In the genomic region with DNA sequence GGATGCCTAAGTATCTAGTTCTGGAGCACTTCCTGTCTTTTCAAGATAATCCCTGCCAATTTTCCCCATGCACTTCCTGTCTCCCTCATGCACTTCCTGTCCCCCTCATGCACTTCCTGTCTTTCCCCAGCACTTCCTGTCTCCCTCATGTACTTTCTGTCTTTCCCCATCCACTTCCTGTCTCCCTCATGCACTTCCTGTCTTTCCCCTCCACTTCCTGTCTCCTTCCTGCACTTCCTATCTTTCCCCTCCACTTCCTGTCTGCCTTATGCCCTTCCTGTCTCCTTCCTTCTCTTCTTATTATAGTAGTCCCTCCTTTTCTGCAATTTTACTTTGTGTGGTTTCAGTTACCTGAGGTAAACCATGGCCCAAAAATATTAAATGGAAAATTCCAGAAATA, we compare ENCODE assay signal across 12 cellular contexts. TPM values are rescaled to one million over a fixed set of nuclear protein-coding genes. Genes with fewer than 3 reads are reported as not detected.
DNase-seq lines count a peak whose midpoint lies in the region; ATAC-seq and TF ChIP-seq lines count a peak whose summit lies in the region.
"Had no signal": no experiment of that assay in that cellular context is flagged by ENCODE, and none has a peak within 500 bp of the region (broad histone marks: within the 10 kb centered on the region; RNA-seq: fewer than 3 reads in every experiment).

No MANE protein-coding gene starts in this region.

- BruUV-seq in PC-3 (replicated peaks; lab: Mats Ljungman, UMichigan), result no TSS peak

- no peak overlapping the region for H3K4me3 Mint-ChIP-seq in osteocyte (ENCODE audit: unreplicated experiment)

- H3F3A ChIP-seq in PC-3 (ENCODE audit: low read length, unreplicated experiment), result peaks cover 5% of the 10 kb centered on the region

- no peak overlapping the region for H3K4me2 ChIP-seq in PC-3 (ENCODE audit: low read length)

- peak overlapping the region; percentile 80 for H2AFZ ChIP-seq in PC-3 (ENCODE audit: low read length)

- DNase-seq in SIG-M5 treated with dmso at 0.1 percent for 504 hours (lab: John Stamatoyannopoulos, UW; ENCODE audit: unreplicated experiment) (peak; percentile 21), SIG-M5 (lab: John Stamatoyannopoulos, UW) (no peak), EL (peak; percentile 28), PC-3 (peak; percentile 39), kidney tubule cell (ENCODE audit: low spot score) (peak; percentile 32), tibial nerve (ENCODE audit: low spot score in 2 of 2) (no peak), osteocyte (ENCODE audit: extremely low spot score, unreplicated experiment) (no peak)
- DNase-seq: effector CD4-positive, alpha-beta T cell had no signal

- peak; percentile 6; the same call in 1 of the 2 replicates for ATAC-seq in PC-3
- no peak for ATAC-seq in HG02642 (IDR thresholded peaks at IDR 0.05; ENCODE audit: poor library complexity, unreplicated experiment)
- ATAC-seq: sciatic nerve had no signal

- no peak overlapping the region for H3K27ac Mint-ChIP-seq in osteocyte (ENCODE audit: unreplicated experiment)

- no peaks in the 10 kb centered on the region for H4K20me1 ChIP-seq in PC-3 (ENCODE audit: low read length)

- peaks cover 36% of the 10 kb centered on the region for H3K27me3 Mint-ChIP-seq in osteocyte (ENCODE audit: unreplicated experiment)

- CTCF ChIA-PET in PC-3 (lab: Charles Lee), result no interaction called here

- H3K36me3 Mint-ChIP-seq in osteocyte (ENCODE audit: unreplicated experiment), result no peaks in the 10 kb centered on the region

- TF ChIP-seq EP300 in tibial nerve (IDR thresholded peaks at IDR 0.05), result no peak

- no peaks in the 10 kb centered on the region for H3K79me2 ChIP-seq in PC-3 (ENCODE audit: low read length)

- POLR2A ChIA-PET in PC-3 (lab: Charles Lee; ENCODE audit: unreplicated experiment), result no interaction called here

- H3K36me3 ChIP-seq in PC-3 (ENCODE audit: low read depth, low read length), result no peaks in the 10 kb centered on the region
- H3K36me3 ChIP-seq in tibial nerve, result no peaks in the 10 kb centered on the region
- H3K36me3 ChIP-seq: HAP-1 had no signal

- H3K9me2 ChIP-seq in PC-3 (replicated peaks; ENCODE audit: low read length), result no peaks in the 10 kb centered on the region

- H3K27ac ChIP-seq in PC-3 (ENCODE audit: low read length) (peak overlapping the region; percentile 27; the same call in 1 of the 2 replicates), tibial nerve (no peak overlapping the region)

- TF ChIP-seq POLR2A in tibial nerve (IDR thresholded peaks at IDR 0.05), result no peak

- H3K4me1 Mint-ChIP-seq in osteocyte (ENCODE audit: unreplicated experiment), result peaks cover 10% of the 10 kb centered on the region

- TF ChIP-seq CTCF in PC-3 (conservative IDR thresholded peaks at IDR 0.05; ENCODE audit: low read depth, low read length) (no peak), tibial nerve (IDR thresholded peaks at IDR 0.05) (no peak), osteocyte (IDR thresholded peaks at IDR 0.05) (no peak)

- intact Hi-C loops in PC-3 (cut with micrococcal nuclease), result no loop called here

- no peaks in the 10 kb centered on the region for H3K9me3 ChIP-seq in PC-3 (ENCODE audit: low read length)
- H3K9me3 ChIP-seq in tibial nerve, result peaks cover 0 to 9% (median 0%) of the 10 kb centered on the region in 4 donors
- H3K9me3 ChIP-seq: HAP-1 had no signal

- H3K27me3 ChIP-seq in PC-3 (ENCODE audit: low read length) (no peaks in the 10 kb centered on the region), tibial nerve (peaks cover 0 to 84% of the 10 kb centered on the region in 2 donors)

- H3K4me3 ChIP-seq in PC-3 (ENCODE audit: low read length) (no peak overlapping the region), tibial nerve (no peak overlapping the region)
- H3K4me3 ChIP-seq: HAP-1 had no signal

- peaks cover 2% of the 10 kb centered on the region; the same call in 1 of the 2 replicates for H3K4me1 ChIP-seq in PC-3 (ENCODE audit: insufficient read depth, low read length)
- peaks cover 0 to 13% (median 0%) of the 10 kb centered on the region in 4 donors for H3K4me1 ChIP-seq in tibial nerve

- no peaks in the 10 kb centered on the region for H3K9me3 Mint-ChIP-seq in osteocyte (ENCODE audit: unreplicated experiment)

- H3K9ac ChIP-seq in PC-3 (ENCODE audit: low read length), result no peak overlapping the region

RNA-seq across cellular contexts. Expression of a gene that starts 3.0 kb away (rescaled TPM):
- 266 and 317 TPM in 2 replicates for total RNA-seq in PC-3 (2014; rRNA removed)
- 1 to 10 TPM in 1 of 4 donors, under 1 TPM in 1, not detected in 2; 0.90 to 1.5 TPM for total RNA-seq in tibial nerve
- not detected in 2 replicates for total RNA-seq in osteocyte

RNA-seq across cellular contexts. Expression of a gene that starts 5.5 kb away (rescaled TPM):
- total RNA-seq in PC-3 (2014; rRNA removed) (32.4 and 40.1 TPM in 2 replicates), tibial nerve (not detected), osteocyte (0.57 TPM in 1 of 2 replicates, not detected in the other)
- total RNA-seq: sciatic nerve, urinary bladder had no signal

RNA-seq across cellular contexts. Expression of a gene that starts 14.4 kb away (rescaled TPM):
- total RNA-seq in PC-3 (2014; rRNA removed), result 30.0 and 45.7 TPM in 2 replicates
- total RNA-seq in tibial nerve, result 1 to 10 TPM in 2 of 4 donors, not detected in 2; 1.2 to 2.7 TPM
- total RNA-seq in osteocyte, result 1.5 and 2.1 TPM in 2 replicates

RNA-seq across cellular contexts. Expression of a gene that starts 28.1 kb away (rescaled TPM):
- 0.40 and 2.5 TPM in 2 replicates for total RNA-seq in PC-3 (2014; rRNA removed)
- not detected for total RNA-seq in tibial nerve
- not detected in 2 replicates for total RNA-seq in osteocyte
- total RNA-seq: sciatic nerve had no signal

RNA-seq across cellular contexts. Expression of a gene that starts 34.6 kb away (rescaled TPM):
- total RNA-seq in PC-3 (2014; rRNA removed) (136 and 180 TPM in 2 replicates), tibial nerve (100 to 1,000 TPM; 113 to 270 (median 180) TPM), osteocyte (123 and 135 TPM in 2 replicates)

Comparison
In these comparisons a context has a peak if more than half of its experiments do, and no peak if none do; other contexts are left out.
1. DNase-seq: peak in SIG-M5 treated with dmso at 0.1 percent for 504 hours (single experiment), EL (single experiment), PC-3 (single experiment) and kidney tubule cell (single experiment); none in SIG-M5 (single experiment), tibial nerve (0 of 2) and osteocyte (single experiment).
2. RNA of a gene that starts 3.0 kb away (total RNA-seq): 266 to 317 TPM in PC-3; 0.90 to 1.5 TPM in tibial nerve and not detected in osteocyte; every median in the first group is over 100 times any median in the second.
3. RNA of a gene that starts 5.5 kb away (total RNA-seq): 32.4 to 40.1 TPM in PC-3; not detected in tibial nerve and 0.57 TPM in osteocyte; every median in the first group is over 10 times any median in the second.